In the genomic region with DNA sequence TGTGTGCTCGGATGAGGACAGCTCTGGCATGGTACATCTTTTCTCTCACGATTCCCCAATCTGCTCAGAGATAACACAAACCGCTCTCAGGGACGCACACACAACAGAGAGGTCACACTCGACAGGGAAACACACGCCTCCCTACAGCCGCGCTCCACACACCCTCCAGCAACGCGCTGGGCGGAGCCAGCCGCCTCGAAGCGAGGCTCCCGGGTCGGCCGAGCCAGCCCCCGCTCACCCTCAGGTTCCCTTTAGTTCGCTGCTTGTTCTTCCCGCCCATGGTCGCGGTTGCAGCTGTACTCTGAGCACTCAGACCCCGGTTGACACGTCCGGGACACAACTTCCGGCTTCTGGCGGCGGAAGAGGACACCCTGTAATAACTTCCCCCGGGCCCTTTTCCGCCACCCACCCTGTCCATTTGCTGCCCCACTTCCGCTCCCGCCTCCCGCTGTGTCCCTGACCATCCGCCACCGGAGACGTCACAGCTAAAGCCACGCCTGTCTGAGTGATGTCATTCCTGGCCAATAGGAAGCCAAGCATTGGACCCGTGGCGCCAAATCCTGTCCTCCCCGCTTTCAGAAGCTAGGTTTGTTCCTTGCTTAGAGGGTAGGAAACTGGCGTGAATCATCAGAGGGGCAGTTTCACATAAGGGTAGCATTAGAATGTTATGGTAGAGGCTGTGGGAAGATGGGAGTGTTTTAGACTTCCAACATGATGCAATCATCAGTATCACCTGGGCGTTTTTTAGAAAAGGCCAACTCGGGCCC, we compare ENCODE assay signal across 1 cellular context.
TF ChIP-seq lines count a peak whose summit lies in the region.

A gene with protein sequence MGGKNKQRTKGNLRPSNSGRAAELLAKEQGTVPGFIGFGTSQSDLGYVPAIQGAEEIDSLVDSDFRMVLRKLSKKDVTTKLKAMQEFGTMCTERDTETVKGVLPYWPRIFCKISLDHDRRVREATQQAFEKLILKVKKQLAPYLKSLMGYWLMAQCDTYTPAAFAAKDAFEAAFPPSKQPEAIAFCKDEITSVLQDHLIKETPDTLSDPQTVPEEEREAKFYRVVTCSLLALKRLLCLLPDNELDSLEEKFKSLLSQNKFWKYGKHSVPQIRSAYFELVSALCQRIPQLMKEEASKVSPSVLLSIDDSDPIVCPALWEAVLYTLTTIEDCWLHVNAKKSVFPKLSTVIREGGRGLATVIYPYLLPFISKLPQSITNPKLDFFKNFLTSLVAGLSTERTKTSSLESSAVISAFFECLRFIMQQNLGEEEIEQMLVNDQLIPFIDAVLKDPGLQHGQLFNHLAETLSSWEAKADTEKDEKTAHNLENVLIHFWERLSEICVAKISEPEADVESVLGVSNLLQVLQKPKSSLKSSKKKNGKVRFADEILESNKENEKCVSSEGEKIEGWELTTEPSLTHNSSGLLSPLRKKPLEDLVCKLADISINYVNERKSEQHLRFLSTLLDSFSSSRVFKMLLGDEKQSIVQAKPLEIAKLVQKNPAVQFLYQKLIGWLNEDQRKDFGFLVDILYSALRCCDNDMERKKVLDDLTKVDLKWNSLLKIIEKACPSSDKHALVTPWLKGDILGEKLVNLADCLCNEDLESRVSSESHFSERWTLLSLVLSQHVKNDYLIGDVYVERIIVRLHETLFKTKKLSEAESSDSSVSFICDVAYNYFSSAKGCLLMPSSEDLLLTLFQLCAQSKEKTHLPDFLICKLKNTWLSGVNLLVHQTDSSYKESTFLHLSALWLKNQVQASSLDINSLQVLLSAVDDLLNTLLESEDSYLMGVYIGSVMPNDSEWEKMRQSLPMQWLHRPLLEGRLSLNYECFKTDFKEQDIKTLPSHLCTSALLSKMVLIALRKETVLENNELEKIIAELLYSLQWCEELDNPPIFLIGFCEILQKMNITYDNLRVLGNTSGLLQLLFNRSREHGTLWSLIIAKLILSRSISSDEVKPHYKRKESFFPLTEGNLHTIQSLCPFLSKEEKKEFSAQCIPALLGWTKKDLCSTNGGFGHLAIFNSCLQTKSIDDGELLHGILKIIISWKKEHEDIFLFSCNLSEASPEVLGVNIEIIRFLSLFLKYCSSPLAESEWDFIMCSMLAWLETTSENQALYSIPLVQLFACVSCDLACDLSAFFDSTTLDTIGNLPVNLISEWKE (N-terminal part only) (minus strand): TSS at position 352 of the 767 bp plus-strand sequence. CDS start 72 bp downstream, at position 280.

TF ChIP-seq in HepG2, 621 proteins besides CTCF, POLR2A, EP300 and RAD21 (continued from another document and continues in another):
- no peak for TF ChIP-seq SP1 (IDR thresholded peaks at IDR 0.05)
- peak; percentile 63 for TF ChIP-seq SP1 (CRISPR knock-in tag; IDR thresholded peaks at IDR 0.05)
- TF ChIP-seq ZNF703 (CRISPR knock-in tag; IDR thresholded peaks at IDR 0.05; ENCODE audit: borderline replicate concordance) = no peak
- no peak for TF ChIP-seq ZSCAN21 (CRISPR knock-in tag; IDR thresholded peaks at IDR 0.05; ENCODE audit: borderline replicate concordance)
- TF ChIP-seq JUNB (CRISPR knock-in tag; IDR thresholded peaks at IDR 0.05; ENCODE audit: borderline replicate concordance) = no peak; the same call in 1 of the 2 replicates
- TF ChIP-seq ARNTL (CRISPR knock-in tag; IDR thresholded peaks at IDR 0.05) = peak; percentile 61
- no peak for TF ChIP-seq STAT5B (CRISPR knock-in tag; IDR thresholded peaks at IDR 0.05)
- peak; percentile 54; the same call in 1 of the 2 replicates for TF ChIP-seq ZNF350 (CRISPR knock-in tag; IDR thresholded peaks at IDR 0.05; ENCODE audit: borderline replicate concordance, low read depth)
- TF ChIP-seq ZNF562 (CRISPR knock-in tag; IDR thresholded peaks at IDR 0.05; ENCODE audit: borderline replicate concordance) = no peak
- TF ChIP-seq, protein P1, sequence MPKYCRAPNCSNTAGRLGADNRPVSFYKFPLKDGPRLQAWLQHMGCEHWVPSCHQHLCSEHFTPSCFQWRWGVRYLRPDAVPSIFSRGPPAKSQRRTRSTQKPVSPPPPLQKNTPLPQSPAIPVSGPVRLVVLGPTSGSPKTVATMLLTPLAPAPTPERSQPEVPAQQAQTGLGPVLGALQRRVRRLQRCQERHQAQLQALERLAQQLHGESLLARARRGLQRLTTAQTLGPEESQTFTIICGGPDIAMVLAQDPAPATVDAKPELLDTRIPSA (CRISPR knock-in tag; IDR thresholded peaks at IDR 0.05; ENCODE audit: borderline replicate concordance) = no peak; the same call in 1 of the 2 replicates
- TF ChIP-seq, protein P2, sequence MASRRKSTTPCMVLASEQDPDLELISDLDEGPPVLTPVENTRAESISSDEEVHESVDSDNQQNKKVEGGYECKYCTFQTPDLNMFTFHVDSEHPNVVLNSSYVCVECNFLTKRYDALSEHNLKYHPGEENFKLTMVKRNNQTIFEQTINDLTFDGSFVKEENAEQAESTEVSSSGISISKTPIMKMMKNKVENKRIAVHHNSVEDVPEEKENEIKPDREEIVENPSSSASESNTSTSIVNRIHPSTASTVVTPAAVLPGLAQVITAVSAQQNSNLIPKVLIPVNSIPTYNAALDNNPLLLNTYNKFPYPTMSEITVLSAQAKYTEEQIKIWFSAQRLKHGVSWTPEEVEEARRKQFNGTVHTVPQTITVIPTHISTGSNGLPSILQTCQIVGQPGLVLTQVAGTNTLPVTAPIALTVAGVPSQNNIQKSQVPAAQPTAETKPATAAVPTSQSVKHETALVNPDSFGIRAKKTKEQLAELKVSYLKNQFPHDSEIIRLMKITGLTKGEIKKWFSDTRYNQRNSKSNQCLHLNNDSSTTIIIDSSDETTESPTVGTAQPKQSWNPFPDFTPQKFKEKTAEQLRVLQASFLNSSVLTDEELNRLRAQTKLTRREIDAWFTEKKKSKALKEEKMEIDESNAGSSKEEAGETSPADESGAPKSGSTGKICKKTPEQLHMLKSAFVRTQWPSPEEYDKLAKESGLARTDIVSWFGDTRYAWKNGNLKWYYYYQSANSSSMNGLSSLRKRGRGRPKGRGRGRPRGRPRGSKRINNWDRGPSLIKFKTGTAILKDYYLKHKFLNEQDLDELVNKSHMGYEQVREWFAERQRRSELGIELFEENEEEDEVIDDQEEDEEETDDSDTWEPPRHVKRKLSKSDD (CRISPR knock-in tag; IDR thresholded peaks at IDR 0.05; ENCODE audit: low read depth) = peak; percentile 74; the same call in 1 of the 2 replicates
- TF ChIP-seq, protein P3, sequence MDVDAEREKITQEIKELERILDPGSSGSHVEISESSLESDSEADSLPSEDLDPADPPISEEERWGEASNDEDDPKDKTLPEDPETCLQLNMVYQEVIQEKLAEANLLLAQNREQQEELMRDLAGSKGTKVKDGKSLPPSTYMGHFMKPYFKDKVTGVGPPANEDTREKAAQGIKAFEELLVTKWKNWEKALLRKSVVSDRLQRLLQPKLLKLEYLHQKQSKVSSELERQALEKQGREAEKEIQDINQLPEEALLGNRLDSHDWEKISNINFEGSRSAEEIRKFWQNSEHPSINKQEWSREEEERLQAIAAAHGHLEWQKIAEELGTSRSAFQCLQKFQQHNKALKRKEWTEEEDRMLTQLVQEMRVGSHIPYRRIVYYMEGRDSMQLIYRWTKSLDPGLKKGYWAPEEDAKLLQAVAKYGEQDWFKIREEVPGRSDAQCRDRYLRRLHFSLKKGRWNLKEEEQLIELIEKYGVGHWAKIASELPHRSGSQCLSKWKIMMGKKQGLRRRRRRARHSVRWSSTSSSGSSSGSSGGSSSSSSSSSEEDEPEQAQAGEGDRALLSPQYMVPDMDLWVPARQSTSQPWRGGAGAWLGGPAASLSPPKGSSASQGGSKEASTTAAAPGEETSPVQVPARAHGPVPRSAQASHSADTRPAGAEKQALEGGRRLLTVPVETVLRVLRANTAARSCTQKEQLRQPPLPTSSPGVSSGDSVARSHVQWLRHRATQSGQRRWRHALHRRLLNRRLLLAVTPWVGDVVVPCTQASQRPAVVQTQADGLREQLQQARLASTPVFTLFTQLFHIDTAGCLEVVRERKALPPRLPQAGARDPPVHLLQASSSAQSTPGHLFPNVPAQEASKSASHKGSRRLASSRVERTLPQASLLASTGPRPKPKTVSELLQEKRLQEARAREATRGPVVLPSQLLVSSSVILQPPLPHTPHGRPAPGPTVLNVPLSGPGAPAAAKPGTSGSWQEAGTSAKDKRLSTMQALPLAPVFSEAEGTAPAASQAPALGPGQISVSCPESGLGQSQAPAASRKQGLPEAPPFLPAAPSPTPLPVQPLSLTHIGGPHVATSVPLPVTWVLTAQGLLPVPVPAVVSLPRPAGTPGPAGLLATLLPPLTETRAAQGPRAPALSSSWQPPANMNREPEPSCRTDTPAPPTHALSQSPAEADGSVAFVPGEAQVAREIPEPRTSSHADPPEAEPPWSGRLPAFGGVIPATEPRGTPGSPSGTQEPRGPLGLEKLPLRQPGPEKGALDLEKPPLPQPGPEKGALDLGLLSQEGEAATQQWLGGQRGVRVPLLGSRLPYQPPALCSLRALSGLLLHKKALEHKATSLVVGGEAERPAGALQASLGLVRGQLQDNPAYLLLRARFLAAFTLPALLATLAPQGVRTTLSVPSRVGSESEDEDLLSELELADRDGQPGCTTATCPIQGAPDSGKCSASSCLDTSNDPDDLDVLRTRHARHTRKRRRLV (CRISPR knock-in tag; IDR thresholded peaks at IDR 0.05) = no peak
- TF ChIP-seq, protein P4, sequence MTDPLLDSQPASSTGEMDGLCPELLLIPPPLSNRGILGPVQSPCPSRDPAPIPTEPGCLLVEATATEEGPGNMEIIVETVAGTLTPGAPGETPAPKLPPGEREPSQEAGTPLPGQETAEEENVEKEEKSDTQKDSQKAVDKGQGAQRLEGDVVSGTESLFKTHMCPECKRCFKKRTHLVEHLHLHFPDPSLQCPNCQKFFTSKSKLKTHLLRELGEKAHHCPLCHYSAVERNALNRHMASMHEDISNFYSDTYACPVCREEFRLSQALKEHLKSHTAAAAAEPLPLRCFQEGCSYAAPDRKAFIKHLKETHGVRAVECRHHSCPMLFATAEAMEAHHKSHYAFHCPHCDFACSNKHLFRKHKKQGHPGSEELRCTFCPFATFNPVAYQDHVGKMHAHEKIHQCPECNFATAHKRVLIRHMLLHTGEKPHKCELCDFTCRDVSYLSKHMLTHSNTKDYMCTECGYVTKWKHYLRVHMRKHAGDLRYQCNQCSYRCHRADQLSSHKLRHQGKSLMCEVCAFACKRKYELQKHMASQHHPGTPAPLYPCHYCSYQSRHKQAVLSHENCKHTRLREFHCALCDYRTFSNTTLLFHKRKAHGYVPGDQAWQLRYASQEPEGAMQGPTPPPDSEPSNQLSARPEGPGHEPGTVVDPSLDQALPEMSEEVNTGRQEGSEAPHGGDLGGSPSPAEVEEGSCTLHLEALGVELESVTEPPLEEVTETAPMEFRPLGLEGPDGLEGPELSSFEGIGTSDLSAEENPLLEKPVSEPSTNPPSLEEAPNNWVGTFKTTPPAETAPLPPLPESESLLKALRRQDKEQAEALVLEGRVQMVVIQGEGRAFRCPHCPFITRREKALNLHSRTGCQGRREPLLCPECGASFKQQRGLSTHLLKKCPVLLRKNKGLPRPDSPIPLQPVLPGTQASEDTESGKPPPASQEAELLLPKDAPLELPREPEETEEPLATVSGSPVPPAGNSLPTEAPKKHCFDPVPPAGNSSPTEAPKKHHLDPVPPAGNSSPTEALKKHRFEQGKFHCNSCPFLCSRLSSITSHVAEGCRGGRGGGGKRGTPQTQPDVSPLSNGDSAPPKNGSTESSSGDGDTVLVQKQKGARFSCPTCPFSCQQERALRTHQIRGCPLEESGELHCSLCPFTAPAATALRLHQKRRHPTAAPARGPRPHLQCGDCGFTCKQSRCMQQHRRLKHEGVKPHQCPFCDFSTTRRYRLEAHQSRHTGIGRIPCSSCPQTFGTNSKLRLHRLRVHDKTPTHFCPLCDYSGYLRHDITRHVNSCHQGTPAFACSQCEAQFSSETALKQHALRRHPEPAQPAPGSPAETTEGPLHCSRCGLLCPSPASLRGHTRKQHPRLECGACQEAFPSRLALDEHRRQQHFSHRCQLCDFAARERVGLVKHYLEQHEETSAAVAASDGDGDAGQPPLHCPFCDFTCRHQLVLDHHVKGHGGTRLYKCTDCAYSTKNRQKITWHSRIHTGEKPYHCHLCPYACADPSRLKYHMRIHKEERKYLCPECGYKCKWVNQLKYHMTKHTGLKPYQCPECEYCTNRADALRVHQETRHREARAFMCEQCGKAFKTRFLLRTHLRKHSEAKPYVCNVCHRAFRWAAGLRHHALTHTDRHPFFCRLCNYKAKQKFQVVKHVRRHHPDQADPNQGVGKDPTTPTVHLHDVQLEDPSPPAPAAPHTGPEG (CRISPR knock-in tag; IDR thresholded peaks at IDR 0.05) = peak; percentile 57; the same call in 1 of the 2 replicates
- no peak for TF ChIP-seq MBNL3 (CRISPR knock-in tag; conservative IDR thresholded peaks at IDR 0.05)
- no peak for TF ChIP-seq SNAI1 (CRISPR knock-in tag; IDR thresholded peaks at IDR 0.05; ENCODE audit: borderline replicate concordance)
- no peak for TF ChIP-seq RELA (CRISPR knock-in tag; IDR thresholded peaks at IDR 0.05)
- TF ChIP-seq, protein P5, sequence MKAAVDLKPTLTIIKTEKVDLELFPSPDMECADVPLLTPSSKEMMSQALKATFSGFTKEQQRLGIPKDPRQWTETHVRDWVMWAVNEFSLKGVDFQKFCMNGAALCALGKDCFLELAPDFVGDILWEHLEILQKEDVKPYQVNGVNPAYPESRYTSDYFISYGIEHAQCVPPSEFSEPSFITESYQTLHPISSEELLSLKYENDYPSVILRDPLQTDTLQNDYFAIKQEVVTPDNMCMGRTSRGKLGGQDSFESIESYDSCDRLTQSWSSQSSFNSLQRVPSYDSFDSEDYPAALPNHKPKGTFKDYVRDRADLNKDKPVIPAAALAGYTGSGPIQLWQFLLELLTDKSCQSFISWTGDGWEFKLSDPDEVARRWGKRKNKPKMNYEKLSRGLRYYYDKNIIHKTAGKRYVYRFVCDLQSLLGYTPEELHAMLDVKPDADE (CRISPR knock-in tag; IDR thresholded peaks at IDR 0.05) = no peak
- peak; percentile 69; the same call in 1 of the 2 replicates for TF ChIP-seq ARNT2 (CRISPR knock-in tag; IDR thresholded peaks at IDR 0.05; ENCODE audit: low read depth)
- TF ChIP-seq, protein P6, sequence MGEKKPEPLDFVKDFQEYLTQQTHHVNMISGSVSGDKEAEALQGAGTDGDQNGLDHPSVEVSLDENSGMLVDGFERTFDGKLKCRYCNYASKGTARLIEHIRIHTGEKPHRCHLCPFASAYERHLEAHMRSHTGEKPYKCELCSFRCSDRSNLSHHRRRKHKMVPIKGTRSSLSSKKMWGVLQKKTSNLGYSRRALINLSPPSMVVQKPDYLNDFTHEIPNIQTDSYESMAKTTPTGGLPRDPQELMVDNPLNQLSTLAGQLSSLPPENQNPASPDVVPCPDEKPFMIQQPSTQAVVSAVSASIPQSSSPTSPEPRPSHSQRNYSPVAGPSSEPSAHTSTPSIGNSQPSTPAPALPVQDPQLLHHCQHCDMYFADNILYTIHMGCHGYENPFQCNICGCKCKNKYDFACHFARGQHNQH (CRISPR knock-in tag; IDR thresholded peaks at IDR 0.05) = peak; percentile 88
- TF ChIP-seq ZFP41 (CRISPR knock-in tag; IDR thresholded peaks at IDR 0.05; ENCODE audit: borderline replicate concordance) = no peak
- TF ChIP-seq, protein P7, sequence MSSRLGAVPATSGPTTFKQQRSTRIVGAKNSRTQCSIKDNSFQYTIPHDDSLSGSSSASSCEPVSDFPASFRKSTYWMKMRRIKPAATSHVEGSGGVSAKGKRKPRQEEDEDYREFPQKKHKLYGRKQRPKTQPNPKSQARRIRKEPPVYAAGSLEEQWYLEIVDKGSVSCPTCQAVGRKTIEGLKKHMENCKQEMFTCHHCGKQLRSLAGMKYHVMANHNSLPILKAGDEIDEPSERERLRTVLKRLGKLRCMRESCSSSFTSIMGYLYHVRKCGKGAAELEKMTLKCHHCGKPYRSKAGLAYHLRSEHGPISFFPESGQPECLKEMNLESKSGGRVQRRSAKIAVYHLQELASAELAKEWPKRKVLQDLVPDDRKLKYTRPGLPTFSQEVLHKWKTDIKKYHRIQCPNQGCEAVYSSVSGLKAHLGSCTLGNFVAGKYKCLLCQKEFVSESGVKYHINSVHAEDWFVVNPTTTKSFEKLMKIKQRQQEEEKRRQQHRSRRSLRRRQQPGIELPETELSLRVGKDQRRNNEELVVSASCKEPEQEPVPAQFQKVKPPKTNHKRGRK (CRISPR knock-in tag; IDR thresholded peaks at IDR 0.05) = no peak
